Comparison of ENCODE assay signal across 8 cellular contexts in the genomic region with DNA sequence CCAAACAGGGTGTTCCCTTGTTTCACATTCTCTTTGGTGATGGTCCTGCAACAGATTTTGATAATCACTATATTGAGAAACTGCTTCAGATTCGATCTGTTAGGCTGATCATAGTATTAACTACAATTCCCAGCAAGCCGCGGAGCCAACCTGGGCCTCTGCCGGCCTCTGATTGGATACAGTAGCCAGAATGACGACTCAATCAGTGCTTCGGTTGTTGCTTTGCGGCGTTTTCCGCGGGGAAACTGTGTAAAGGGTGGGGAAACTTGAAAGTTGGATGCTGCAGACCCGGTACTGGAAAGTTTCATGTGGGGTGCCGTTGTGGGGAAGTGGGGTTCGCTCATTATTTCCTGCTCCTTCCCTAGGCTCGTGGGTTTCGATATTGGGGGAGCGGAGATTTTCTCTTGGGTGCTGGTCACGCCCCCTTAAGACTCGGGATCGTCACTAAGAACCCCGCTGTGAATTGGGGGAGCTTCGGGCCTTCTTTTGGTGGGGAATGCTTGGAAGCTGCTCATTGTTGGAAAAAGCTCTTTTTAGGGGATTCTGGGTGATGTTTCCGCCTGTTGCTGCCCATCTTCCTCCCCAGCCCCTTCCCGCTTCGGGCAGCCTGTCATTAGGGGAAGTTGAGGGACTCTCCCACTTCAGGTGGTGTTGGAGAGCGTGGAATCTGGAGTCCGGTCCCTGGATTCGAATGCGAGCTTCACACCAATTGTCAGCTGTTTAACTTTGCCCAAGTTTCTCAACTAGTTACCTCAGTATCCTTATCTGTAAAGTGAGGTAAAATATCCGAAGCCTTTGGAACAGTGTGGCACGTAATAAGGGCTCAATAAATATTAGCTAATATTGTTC. TPM values are rescaled to one million over a fixed set of nuclear protein-coding genes. Genes with fewer than 3 reads are reported as not detected.
DNase-seq lines count a peak whose midpoint lies in the region; ATAC-seq and TF ChIP-seq lines count a peak whose summit lies in the region.

TSS of gene RAD51B (plus strand) at position 217 of the 849 bp plus-strand sequence.

- H3K9me3 ChIP-seq in spleen: no peaks in the 10 kb centered on the region

- 1 to 2% (median 1%) methylated on average over 30 of the region's 30 CpGs for WGBS in spleen, 5 donors

- POLR2A ChIA-PET in activated B cell treated with CpG ODN at 0.5 μM for 24 hours (lab: Charles Lee): interaction anchor here (0.6 to 1.9 kb wide), 3 partner anchors 973 to 1947 kb away, joined by 3 to 7 read pairs (median 4); partner anchors contain the start of genes SRSF5 and ZFP36L1

- intact Hi-C loops in activated B cell treated with CpG ODN at 0.5 μM for 24 hours (cut with micrococcal nuclease) (loop anchor here (2.0 to 5.0 kb wide), 3 partner anchors 217 to 1579 kb away; partner anchors contain the start of genes EIF2S1, ERH, PIGH and SLC39A9), spleen (cut with DNase I; ENCODE audit: low total_unique reads) (no loop called here)

- ATAC-seq in GM18907 (IDR thresholded peaks at IDR 0.05; ENCODE audit: unreplicated experiment): peak; percentile 58
- ATAC-seq in HG03159 (IDR thresholded peaks at IDR 0.05; ENCODE audit: unreplicated experiment): peak; percentile 59
- peak; percentile 59 for ATAC-seq in activated B cell treated with CpG ODN at 0.5 μM for 24 hours (ENCODE audit: low read depth)

- TF ChIP-seq POLR2A in spleen (IDR thresholded peaks at IDR 0.05): peak in 1 of 3 donors; percentile 26

- H3K27me3 ChIP-seq in spleen (replicated peaks in 1 of 7): no peaks in the 10 kb centered on the region

- no peak for TF ChIP-seq CTCF in activated B cell treated with CpG ODN at 0.5 μM for 24 hours (IDR thresholded peaks at IDR 0.05)
- TF ChIP-seq CTCF in spleen (IDR thresholded peaks at IDR 0.05 in 8 of 11, conservative IDR thresholded peaks at IDR 0.05 in 3 of 11): no peak

- peaks cover 48% of the 10 kb centered on the region for H3K4me1 Mint-ChIP-seq in activated B cell treated with CpG ODN at 0.5 μM for 24 hours

- H3K36me3 ChIP-seq in spleen: peaks cover 0 to 12% (median 4%) of the 10 kb centered on the region in 6 donors

- CTCF ChIA-PET in activated B cell treated with CpG ODN at 0.5 μM for 24 hours (lab: Charles Lee): interaction anchor here (1.2 kb wide), 1 partner anchor 18 kb away, joined by 4 read pairs; no protein-coding TSS in a partner anchor

- in situ Hi-C loops in ACHN (cut with HindIII; ENCODE audit: low pct_ligation_motif_present, low pct_unique_long_range_greater_than_20kb, low sequenced_read_pairs): no loop called here

- peaks cover 20% of the 10 kb centered on the region for H3K36me3 Mint-ChIP-seq in activated B cell treated with CpG ODN at 0.5 μM for 24 hours (ENCODE audit: low read depth)

- peak within 1 kb of the TSS; percentile 95 for H3K27ac Mint-ChIP-seq in activated B cell treated with CpG ODN at 0.5 μM for 24 hours

- peak within 1 kb of the TSS; percentile 80 to 94 (median 86) for H3K4me3 ChIP-seq in spleen

- H3K4me3 Mint-ChIP-seq in activated B cell treated with CpG ODN at 0.5 μM for 24 hours: peak within 1 kb of the TSS; percentile 97

- DNase-seq in ACHN (peak; percentile 89), NCI-H345 treated with DMSO at 0.1 percent for 48 hours (lab: John Stamatoyannopoulos, UW; ENCODE audit: unreplicated experiment) (peak; percentile 92), activated B cell treated with CpG ODN at 0.5 μM for 24 hours (peak; percentile 67), iris pigment epithelial cell (ENCODE audit: low read depth) (peak; percentile 78), spleen (peak; percentile 90)
- DNase-seq in central memory CD4-positive, alpha-beta T cell: peak; percentile 83

- no peaks in the 10 kb centered on the region for H3K27me3 Mint-ChIP-seq in activated B cell treated with CpG ODN at 0.5 μM for 24 hours

- H3K4me1 ChIP-seq in spleen: peaks cover 30 to 59% (median 45%) of the 10 kb centered on the region in 6 donors

- H3K27ac ChIP-seq in spleen: peak within 1 kb of the TSS; percentile 74 to 90 (median 84)

- H3K9me3 Mint-ChIP-seq in activated B cell treated with CpG ODN at 0.5 μM for 24 hours: peaks cover 2% of the 10 kb centered on the region

RNA-seq across cellular contexts. Expression of gene RAD51B, which starts in this region (rescaled TPM):
- total RNA-seq in activated B cell treated with CpG ODN at 0.5 μM for 24 hours (40.0 and 53.9 TPM in 2 replicates), spleen (10 to 100 TPM; 28.5 to 43.7 (median 34.1) TPM)
- polyA plus RNA-seq in spleen: 1 to 10 TPM; 4.2 to 5.0 (median 4.9) TPM

Comparison
In these comparisons a context has a peak if more than half of its experiments do, and no peak if none do; other contexts are left out.
1. Peak in every context shown above with its lines: DNase-seq, ATAC-seq, H3K4me3 ChIP-seq and H3K27ac ChIP-seq.